Comparison of ENCODE assay signal across 9 cellular contexts in the genomic region with DNA sequence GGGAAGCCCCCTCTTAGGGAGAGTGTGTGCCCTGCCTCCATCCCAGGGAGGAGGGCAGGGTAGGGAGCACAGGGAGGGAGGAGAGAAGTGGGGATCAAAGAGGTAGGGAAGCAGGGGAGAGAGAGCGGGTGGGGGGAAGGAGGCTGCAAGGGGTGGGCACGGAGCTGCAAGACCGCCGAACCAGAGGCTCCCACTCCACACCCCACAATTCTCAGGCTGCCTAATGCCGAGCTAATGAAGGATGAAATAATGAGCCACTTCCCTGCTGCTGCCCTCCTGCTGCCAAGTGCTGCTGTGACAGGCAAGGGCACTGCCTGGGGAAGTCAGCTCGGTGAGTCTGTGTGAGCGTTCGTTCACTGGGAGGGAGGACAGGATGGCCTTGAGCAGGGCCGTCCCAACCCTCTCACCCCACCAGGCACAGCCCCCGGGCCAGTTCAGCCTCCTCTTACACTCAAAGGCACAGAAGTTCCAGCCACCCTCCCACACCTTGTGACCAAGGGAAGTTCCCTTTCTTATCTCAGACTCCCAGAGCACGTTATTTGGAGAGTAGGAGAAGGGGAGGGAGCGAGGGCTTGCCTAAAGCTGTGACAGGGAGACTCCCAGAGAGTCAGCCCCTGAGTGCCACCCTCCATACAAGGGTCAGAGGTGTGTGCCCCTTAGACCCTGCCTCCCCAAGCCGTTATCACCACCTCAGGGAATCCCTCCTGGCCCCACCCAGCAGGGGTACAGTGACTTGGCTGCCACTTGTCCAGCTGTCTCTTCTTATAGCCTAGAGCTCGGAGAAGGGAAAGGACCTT. TPM values are rescaled to one million over a fixed set of nuclear protein-coding genes. Genes with fewer than 3 reads are reported as not detected.
DNase-seq lines count a peak whose midpoint lies in the region; ATAC-seq, FAIRE-seq and TF ChIP-seq lines count a peak whose summit lies in the region.
"Had no signal": no experiment of that assay in that cellular context is flagged by ENCODE, and none has a peak within 500 bp of the region (broad histone marks: within the 10 kb centered on the region; RNA-seq: fewer than 3 reads in every experiment).

No MANE protein-coding gene starts in this region.

- TF ChIP-seq CTCF in body of pancreas (IDR thresholded peaks at IDR 0.05) (peak in 5 of 7 experiments; percentile 15 to 53 (median 47)), HepG2 (CRISPR knock-in tag; IDR thresholded peaks at IDR 0.05) (peak; percentile 41; the same call in 1 of the 2 replicates), coronary artery (IDR thresholded peaks at IDR 0.05) (no peak), esophagus squamous epithelium (IDR thresholded peaks at IDR 0.05) (peak in 1 of 6 experiments; percentile 4)

- H3K4me3 ChIP-seq in HUES64 (ENCODE audit: low read length) (peak overlapping the region; percentile 44), body of pancreas (no peak overlapping the region), HepG2 (replicated peaks in 1 of 3; ENCODE audit: insufficient read depth in 1 of 3, low read depth in 2 of 3, low read length in 3 of 3) (peak overlapping the region in 1 of 3 experiments; percentile 45; a peak in 1 of 6 replicates), coronary artery (no peak overlapping the region), esophagus squamous epithelium (no peak overlapping the region)

- TF ChIP-seq EP300 in HepG2 (IDR thresholded peaks at IDR 0.05; ENCODE audit: low read depth in 2 of 2, low read length in 2 of 2) (no peak), HepG2 (CRISPR knock-in tag; IDR thresholded peaks at IDR 0.05; ENCODE audit: borderline replicate concordance) (no peak)

- CTCF ChIA-PET in HepG2 (lab: Yijun Ruan, JAX; ENCODE audit: low intra/inter-chr PET ratio, low total read pairs): interaction anchor here (1.4 kb wide), 1 partner anchor 39 kb away, joined by 4 read pairs; no protein-coding TSS in a partner anchor

- peak; percentile 56 for FAIRE-seq in HepG2 (lab: Jason Lieb, UNC)
- FAIRE-seq: colon had no signal

- TF ChIP-seq POLR2A in body of pancreas (IDR thresholded peaks at IDR 0.05) (peak in 2 of 3 donors; percentile 40 to 50), HepG2 (IDR thresholded peaks at IDR 0.05; ENCODE audit: insufficient read depth in 1 of 2, low read depth in 2 of 2, low read length in 2 of 2) (peak in 1 of 2 experiments; percentile 53; a peak in 1 of 4 replicates), esophagus squamous epithelium (IDR thresholded peaks at IDR 0.05) (no peak)

- H3K79me2 ChIP-seq in HepG2 (ENCODE audit: insufficient read depth, low read length): no peaks in the 10 kb centered on the region

- H2AFZ ChIP-seq in HepG2 (ENCODE audit: low read length): no peak overlapping the region

- TF ChIP-seq RAD21 in HepG2 (CRISPR knock-in tag; IDR thresholded peaks at IDR 0.05): no peak

- ATAC-seq in body of pancreas (peak; percentile 83), HepG2 (peak; percentile 60), GM18868 (IDR thresholded peaks at IDR 0.05; ENCODE audit: unreplicated experiment) (no peak)

- WGBS in HUES64: 24% methylated on average over 9 of the region's 14 CpGs
- whole genome bisulfite sequencing in body of pancreas, 2 donors: 10% methylated on average over 11 to 14 of the region's 14 CpGs
- 13% methylated on average over 10 of the region's 14 CpGs for WGBS in HepG2 (ENCODE audit: low lambda C conversion rate)
- WGBS in esophagus squamous epithelium, 2 donors: 25 to 31% methylated on average over 7 of the region's 14 CpGs

- intact Hi-C loops in body of pancreas (cut with DNase I): no loop called here
- intact Hi-C loops in HepG2 (cut with micrococcal nuclease; ENCODE audit: unreplicated experiment): no loop called here
- intact Hi-C loops in esophagus squamous epithelium (cut with DNase I): no loop called here

- peak; percentile 96 for DNase-seq in CMK (ENCODE audit: low read depth)
- DNase-seq in body of pancreas: peak; percentile 70 to 87 (median 80)
- peak; percentile 65 for DNase-seq in HepG2 (ENCODE audit: low spot score)
- no peak for DNase-seq in activated CD8-positive, alpha-beta memory T cell treated with anti-CD3 and anti-CD28 coated beads, Interleukin-2, amount 50 U/mL, for 48 hours
- no peak for DNase-seq in coronary artery (ENCODE audit: low spot score)
- no peak for DNase-seq in esophagus squamous epithelium (lab: John Stamatoyannopoulos, UW)

- in situ Hi-C loops in HepG2 (cut with HindIII; ENCODE audit: extremely low pct_ligation_motif_present, low pct_unique_long_range_greater_than_20kb): no loop called here

- no peaks in the 10 kb centered on the region for H3K9me3 ChIP-seq in HUES64 (ENCODE audit: insufficient read depth, low read depth, low read length)
- H3K9me3 ChIP-seq in body of pancreas: no peaks in the 10 kb centered on the region
- no peaks in the 10 kb centered on the region for H3K9me3 ChIP-seq in HepG2 (ENCODE audit: low read length)
- H3K9me3 ChIP-seq in esophagus squamous epithelium: no peaks in the 10 kb centered on the region

- H4K20me1 ChIP-seq in HepG2 (ENCODE audit: insufficient read depth, low read length): peaks cover 7% of the 10 kb centered on the region; the same call in 1 of the 2 replicates

- BruUV-seq in HepG2 (replicated peaks; lab: Mats Ljungman, UMichigan): no TSS peak

- H3K9ac ChIP-seq in HUES64 (ENCODE audit: low read depth, low read length) (no peak overlapping the region), HepG2 (ENCODE audit: insufficient read depth, low read depth, low read length) (peak overlapping the region; percentile 37)

- H3K4me1 ChIP-seq in HUES64 (ENCODE audit: insufficient read depth, low read length) (peaks cover 21% of the 10 kb centered on the region), body of pancreas (peaks cover 36% of the 10 kb centered on the region), HepG2 (ENCODE audit: insufficient read depth, low read length) (peaks cover 52% of the 10 kb centered on the region), esophagus squamous epithelium (peaks cover 0 to 17% (median 0%) of the 10 kb centered on the region in 3 donors)

- POLR2A ChIA-PET in HepG2 (lab: Yijun Ruan, JAX): interaction anchor here (1.6 to 5.4 kb wide), 6 partner anchors 11 to 62 kb away, joined by 3 to 113 read pairs (median 11); partner anchors contain the start of genes GLYCTK, TWF2 and WDR82

- H3K36me3 ChIP-seq in HUES64 (ENCODE audit: insufficient read depth, low read length): no peaks in the 10 kb centered on the region
- H3K36me3 ChIP-seq in body of pancreas (replicated peaks in 1 of 2; ENCODE audit: insufficient read depth in 1 of 2, low read depth in 2 of 2): no peaks in the 10 kb centered on the region
- H3K36me3 ChIP-seq in HepG2 (replicated peaks in 1 of 2; ENCODE audit: control insufficient read depth in 1 of 2, insufficient read depth in 2 of 2, low read length in 2 of 2): no peaks in the 10 kb centered on the region
- peaks cover 0 to 6% (median 0%) of the 10 kb centered on the region in 3 donors for H3K36me3 ChIP-seq in esophagus squamous epithelium

- peak overlapping the region; percentile 75 for H3K4me2 ChIP-seq in HepG2 (ENCODE audit: low read depth, low read length)

- no peak overlapping the region for H3K27ac ChIP-seq in HUES64 (ENCODE audit: low read depth, low read length)
- peak overlapping the region in 3 of 4 donors; percentile 68 to 72 (median 71) for H3K27ac ChIP-seq in body of pancreas
- no peak overlapping the region for H3K27ac ChIP-seq in HepG2 (ENCODE audit: extremely low read length, insufficient read depth, low read length)
- no peak overlapping the region for H3K27ac ChIP-seq in coronary artery
- H3K27ac ChIP-seq in esophagus squamous epithelium: no peak overlapping the region

- H3K27me3 ChIP-seq in HUES64 (ENCODE audit: insufficient read depth, low read length) (no peaks in the 10 kb centered on the region), body of pancreas (no peaks in the 10 kb centered on the region), HepG2 (ENCODE audit: control insufficient read depth in 1 of 2, insufficient read depth in 2 of 2, low read length in 2 of 2) (no peaks in the 10 kb centered on the region), esophagus squamous epithelium (no peaks in the 10 kb centered on the region)

RNA-seq across cellular contexts. Expression of gene GLYCTK, which starts 12.4 kb away (rescaled TPM):
- polyA plus RNA-seq in HUES64 (2013, experiment 1 of 2): 5.4 TPM
- 3.9 TPM for polyA plus RNA-seq in HUES64 (2013, experiment 2 of 2)
- total RNA-seq in body of pancreas (10 to 100 TPM in 1 of 2 donors, 1 to 10 TPM in 1; 5.4 to 25.4 TPM), HepG2 (2016; rRNA removed; fragmentation: Illumina TruSeq; extraction: Trizol) (91.7 and 126 TPM in 2 replicates), esophagus squamous epithelium (1 to 10 TPM; 4.5 to 8.0 (median 7.5) TPM)
- total RNA-seq in HepG2 (2016; cell fraction: cytosol; rRNA removed; fragmentation: Illumina TruSeq; extraction: Trizol; ENCODE audit: low read depth): 33.8 and 34.0 TPM in 2 replicates
- total RNA-seq in HepG2 (2016; cell fraction: insoluble cytoplasmic fraction; rRNA removed; fragmentation: Illumina TruSeq; extraction: Trizol): 89.0 and 132 TPM in 2 replicates
- total RNA-seq in HepG2 (2016; cell fraction: membrane; rRNA removed; fragmentation: Illumina TruSeq; extraction: Trizol): 68.4 and 70.3 TPM in 2 replicates
- 155 and 170 TPM in 2 replicates for total RNA-seq in HepG2 (2016; cell fraction: nucleus; rRNA removed; fragmentation: Illumina TruSeq; extraction: Trizol)
- 70.0 and 102 TPM in 2 replicates for polyA plus RNA-seq in HepG2 (2011; rRNA removed)
- 57.2 and 86.0 TPM in 2 replicates for polyA plus RNA-seq in HepG2 (2011; cell fraction: cytosol; rRNA removed)
- 489 and 498 TPM in 2 replicates for polyA plus RNA-seq in HepG2 (2011; cell fraction: nucleus; rRNA removed)
- polyA plus RNA-seq in HepG2 (2012): 41.5 and 43.2 TPM in 2 replicates
- polyA plus RNA-seq in HepG2 (2016; cell fraction: cytosol; fragmentation: Illumina TruSeq; extraction: Trizol; ENCODE audit: low read depth): 21.7 and 24.0 TPM in 2 replicates
- 64.0 and 68.6 TPM in 2 replicates for polyA plus RNA-seq in HepG2 (2016; cell fraction: insoluble cytoplasmic fraction; fragmentation: Illumina TruSeq; extraction: Trizol; ENCODE audit: low read depth)
- polyA plus RNA-seq in HepG2 (2016; cell fraction: membrane; fragmentation: Illumina TruSeq; extraction: Trizol; ENCODE audit: low read depth): 44.9 and 46.0 TPM in 2 replicates
- 216 and 226 TPM in 2 replicates for polyA plus RNA-seq in HepG2 (2016; cell fraction: nucleus; fragmentation: Illumina TruSeq; extraction: Trizol; ENCODE audit: insufficient read depth, low read depth)
- 13.9 and 184 TPM in 2 replicates for polyA minus RNA-seq in HepG2 (2011; rRNA and poly(A)+ RNA removed; ENCODE audit: low replicate concordance)
- 18.4 and 23.4 TPM in 2 replicates for polyA minus RNA-seq in HepG2 (2011; cell fraction: cytosol; rRNA and poly(A)+ RNA removed)
- 164 and 185 TPM in 2 replicates for polyA minus RNA-seq in HepG2 (2011; cell fraction: nucleus; rRNA and poly(A)+ RNA removed)

RNA-seq across cellular contexts. Expression of gene DNAH1, which starts 16.1 kb away (rescaled TPM):
- 0.40 TPM for polyA plus RNA-seq in HUES64 (2013, experiment 1 of 2)
- polyA plus RNA-seq in HUES64 (2013, experiment 2 of 2): 0.89 TPM
- 10 to 100 TPM in 1 of 2 donors, 1 to 10 TPM in 1; 6.0 to 14.8 TPM for total RNA-seq in body of pancreas
- total RNA-seq in HepG2 (2016; rRNA removed; fragmentation: Illumina TruSeq; extraction: Trizol): 0.42 and 0.64 TPM in 2 replicates
- under 0.01 and 0.35 TPM in 2 replicates for total RNA-seq in HepG2 (2016; cell fraction: cytosol; rRNA removed; fragmentation: Illumina TruSeq; extraction: Trizol; ENCODE audit: low read depth)
- total RNA-seq in HepG2 (2016; cell fraction: insoluble cytoplasmic fraction; rRNA removed; fragmentation: Illumina TruSeq; extraction: Trizol): 0.18 and 0.74 TPM in 2 replicates
- total RNA-seq in HepG2 (2016; cell fraction: membrane; rRNA removed; fragmentation: Illumina TruSeq; extraction: Trizol): 0.07 and 0.22 TPM in 2 replicates
- 1.7 and 2.1 TPM in 2 replicates for total RNA-seq in HepG2 (2016; cell fraction: nucleus; rRNA removed; fragmentation: Illumina TruSeq; extraction: Trizol)
- 3.5 and 4.8 TPM in 2 replicates for polyA plus RNA-seq in HepG2 (2011; rRNA removed)
- 0.85 and 1.5 TPM in 2 replicates for polyA plus RNA-seq in HepG2 (2011; cell fraction: cytosol; rRNA removed)
- 32.0 and 33.0 TPM in 2 replicates for polyA plus RNA-seq in HepG2 (2011; cell fraction: nucleus; rRNA removed)
- 2.0 and 3.0 TPM in 2 replicates for polyA plus RNA-seq in HepG2 (2012)
- 0.07 TPM in 1 of 2 replicates, not detected in the other for polyA plus RNA-seq in HepG2 (2016; cell fraction: cytosol; fragmentation: Illumina TruSeq; extraction: Trizol; ENCODE audit: low read depth)
- polyA plus RNA-seq in HepG2 (2016; cell fraction: insoluble cytoplasmic fraction; fragmentation: Illumina TruSeq; extraction: Trizol; ENCODE audit: low read depth): 0.13 and 0.34 TPM in 2 replicates
- polyA plus RNA-seq in HepG2 (2016; cell fraction: membrane; fragmentation: Illumina TruSeq; extraction: Trizol; ENCODE audit: low read depth): 0.09 and 0.14 TPM in 2 replicates
- 1.9 and 2.5 TPM in 2 replicates for polyA plus RNA-seq in HepG2 (2016; cell fraction: nucleus; fragmentation: Illumina TruSeq; extraction: Trizol; ENCODE audit: insufficient read depth, low read depth)
- 8.3 and 11.0 TPM in 2 replicates for polyA minus RNA-seq in HepG2 (2011; rRNA and poly(A)+ RNA removed; ENCODE audit: low replicate concordance)
- polyA minus RNA-seq in HepG2 (2011; cell fraction: cytosol; rRNA and poly(A)+ RNA removed): 0.35 and 0.99 TPM in 2 replicates
- polyA minus RNA-seq in HepG2 (2011; cell fraction: nucleus; rRNA and poly(A)+ RNA removed): 12.2 and 14.8 TPM in 2 replicates
- 1 to 10 TPM; 1.3 to 5.9 (median 1.9) TPM for total RNA-seq in esophagus squamous epithelium

RNA-seq across cellular contexts. Expression of gene WDR82, which starts 21.6 kb away (rescaled TPM):
- polyA plus RNA-seq in HUES64 (2013, experiment 1 of 2): 60.5 TPM
- polyA plus RNA-seq in HUES64 (2013, experiment 2 of 2): 61.6 TPM
- 10 to 100 TPM; 19.1 to 21.5 TPM for total RNA-seq in body of pancreas
- 59.5 and 62.0 TPM in 2 replicates for total RNA-seq in HepG2 (2016; rRNA removed; fragmentation: Illumina TruSeq; extraction: Trizol)
- 6.3 and 6.7 TPM in 2 replicates for total RNA-seq in HepG2 (2016; cell fraction: cytosol; rRNA removed; fragmentation: Illumina TruSeq; extraction: Trizol; ENCODE audit: low read depth)
- total RNA-seq in HepG2 (2016; cell fraction: insoluble cytoplasmic fraction; rRNA removed; fragmentation: Illumina TruSeq; extraction: Trizol): 58.9 and 60.5 TPM in 2 replicates
- 27.7 and 28.8 TPM in 2 replicates for total RNA-seq in HepG2 (2016; cell fraction: membrane; rRNA removed; fragmentation: Illumina TruSeq; extraction: Trizol)
- 32.4 and 32.6 TPM in 2 replicates for total RNA-seq in HepG2 (2016; cell fraction: nucleus; rRNA removed; fragmentation: Illumina TruSeq; extraction: Trizol)
- 39.1 and 41.9 TPM in 2 replicates for polyA plus RNA-seq in HepG2 (2011; rRNA removed)
- 23.5 and 37.7 TPM in 2 replicates for polyA plus RNA-seq in HepG2 (2011; cell fraction: cytosol; rRNA removed)
- 10.7 and 14.5 TPM in 2 replicates for polyA plus RNA-seq in HepG2 (2011; cell fraction: nucleus; rRNA removed)
- polyA plus RNA-seq in HepG2 (2012): 48.3 and 52.2 TPM in 2 replicates
- polyA plus RNA-seq in HepG2 (2016; cell fraction: cytosol; fragmentation: Illumina TruSeq; extraction: Trizol; ENCODE audit: low read depth): 3.6 and 4.2 TPM in 2 replicates
- 60.6 and 66.1 TPM in 2 replicates for polyA plus RNA-seq in HepG2 (2016; cell fraction: insoluble cytoplasmic fraction; fragmentation: Illumina TruSeq; extraction: Trizol; ENCODE audit: low read depth)
- polyA plus RNA-seq in HepG2 (2016; cell fraction: membrane; fragmentation: Illumina TruSeq; extraction: Trizol; ENCODE audit: low read depth): 13.9 and 15.0 TPM in 2 replicates
- 38.8 and 40.8 TPM in 2 replicates for polyA plus RNA-seq in HepG2 (2016; cell fraction: nucleus; fragmentation: Illumina TruSeq; extraction: Trizol; ENCODE audit: insufficient read depth, low read depth)
- polyA minus RNA-seq in HepG2 (2011; rRNA and poly(A)+ RNA removed; ENCODE audit: low replicate concordance): 52.7 and 77.7 TPM in 2 replicates
- 29.3 and 33.9 TPM in 2 replicates for polyA minus RNA-seq in HepG2 (2011; cell fraction: cytosol; rRNA and poly(A)+ RNA removed)
- 28.7 and 33.2 TPM in 2 replicates for polyA minus RNA-seq in HepG2 (2011; cell fraction: nucleus; rRNA and poly(A)+ RNA removed)
- total RNA-seq in esophagus squamous epithelium: 10 to 100 TPM; 42.7 to 58.7 (median 52.9) TPM

RNA-seq across cellular contexts. Expression of gene PPM1M, which starts 54.5 kb away (rescaled TPM):
- polyA plus RNA-seq in HUES64 (2013, experiment 1 of 2): 4.0 TPM
- polyA plus RNA-seq in HUES64 (2013, experiment 2 of 2): 4.1 TPM
- total RNA-seq in body of pancreas (10 to 100 TPM in 1 of 2 donors, 1 to 10 TPM in 1; 6.9 to 15.3 TPM), HepG2 (2016; rRNA removed; fragmentation: Illumina TruSeq; extraction: Trizol) (1.5 and 2.5 TPM in 2 replicates), esophagus squamous epithelium (10 to 100 TPM in 3 of 4 donors, 1 to 10 TPM in 1; 3.2 to 25.6 (median 12.3) TPM)
- 0.91 and 1.1 TPM in 2 replicates for total RNA-seq in HepG2 (2016; cell fraction: cytosol; rRNA removed; fragmentation: Illumina TruSeq; extraction: Trizol; ENCODE audit: low read depth)
- total RNA-seq in HepG2 (2016; cell fraction: insoluble cytoplasmic fraction; rRNA removed; fragmentation: Illumina TruSeq; extraction: Trizol): 2.2 and 2.4 TPM in 2 replicates
- total RNA-seq in HepG2 (2016; cell fraction: membrane; rRNA removed; fragmentation: Illumina TruSeq; extraction: Trizol): 2.7 and 3.5 TPM in 2 replicates
- 2.0 and 2.1 TPM in 2 replicates for total RNA-seq in HepG2 (2016; cell fraction: nucleus; rRNA removed; fragmentation: Illumina TruSeq; extraction: Trizol)
- polyA plus RNA-seq in HepG2 (2011; rRNA removed): 5.9 and 6.9 TPM in 2 replicates
- polyA plus RNA-seq in HepG2 (2011; cell fraction: cytosol; rRNA removed): 4.4 and 5.2 TPM in 2 replicates
- 20.6 and 21.3 TPM in 2 replicates for polyA plus RNA-seq in HepG2 (2011; cell fraction: nucleus; rRNA removed)
- 4.0 and 4.5 TPM in 2 replicates for polyA plus RNA-seq in HepG2 (2012)
- polyA plus RNA-seq in HepG2 (2016; cell fraction: cytosol; fragmentation: Illumina TruSeq; extraction: Trizol; ENCODE audit: low read depth): 0.99 and 1.1 TPM in 2 replicates
- 2.0 and 2.3 TPM in 2 replicates for polyA plus RNA-seq in HepG2 (2016; cell fraction: insoluble cytoplasmic fraction; fragmentation: Illumina TruSeq; extraction: Trizol; ENCODE audit: low read depth)
- 2.3 and 2.5 TPM in 2 replicates for polyA plus RNA-seq in HepG2 (2016; cell fraction: membrane; fragmentation: Illumina TruSeq; extraction: Trizol; ENCODE audit: low read depth)
- 3.6 and 4.3 TPM in 2 replicates for polyA plus RNA-seq in HepG2 (2016; cell fraction: nucleus; fragmentation: Illumina TruSeq; extraction: Trizol; ENCODE audit: insufficient read depth, low read depth)
- 8.9 and 14.9 TPM in 2 replicates for polyA minus RNA-seq in HepG2 (2011; rRNA and poly(A)+ RNA removed; ENCODE audit: low replicate concordance)
- polyA minus RNA-seq in HepG2 (2011; cell fraction: cytosol; rRNA and poly(A)+ RNA removed): 1.5 and 1.9 TPM in 2 replicates
- polyA minus RNA-seq in HepG2 (2011; cell fraction: nucleus; rRNA and poly(A)+ RNA removed): 2.7 and 3.7 TPM in 2 replicates

Comparison
In these comparisons a context has a peak if more than half of its experiments do, and no peak if none do; other contexts are left out.
1. DNase-seq: peak in CMK (single experiment), body of pancreas (4 of 4) and HepG2 (single experiment); none in activated CD8-positive, alpha-beta memory T cell treated with anti-CD3 and anti-CD28 coated beads, Interleukin-2, amount 50 U/mL, for 48 hours (single experiment), coronary artery (single experiment) and esophagus squamous epithelium (single experiment).
2. H3K27ac ChIP-seq: peak in body of pancreas (3 of 4); none in HUES64 (single experiment), HepG2 (single experiment), coronary artery (0 of 2) and esophagus squamous epithelium (0 of 4).
3. POLR2A ChIP-seq: peak in body of pancreas (2 of 3); none in esophagus squamous epithelium (0 of 4).